ENCODE assay signal across 9 cellular contexts in the genomic region with DNA sequence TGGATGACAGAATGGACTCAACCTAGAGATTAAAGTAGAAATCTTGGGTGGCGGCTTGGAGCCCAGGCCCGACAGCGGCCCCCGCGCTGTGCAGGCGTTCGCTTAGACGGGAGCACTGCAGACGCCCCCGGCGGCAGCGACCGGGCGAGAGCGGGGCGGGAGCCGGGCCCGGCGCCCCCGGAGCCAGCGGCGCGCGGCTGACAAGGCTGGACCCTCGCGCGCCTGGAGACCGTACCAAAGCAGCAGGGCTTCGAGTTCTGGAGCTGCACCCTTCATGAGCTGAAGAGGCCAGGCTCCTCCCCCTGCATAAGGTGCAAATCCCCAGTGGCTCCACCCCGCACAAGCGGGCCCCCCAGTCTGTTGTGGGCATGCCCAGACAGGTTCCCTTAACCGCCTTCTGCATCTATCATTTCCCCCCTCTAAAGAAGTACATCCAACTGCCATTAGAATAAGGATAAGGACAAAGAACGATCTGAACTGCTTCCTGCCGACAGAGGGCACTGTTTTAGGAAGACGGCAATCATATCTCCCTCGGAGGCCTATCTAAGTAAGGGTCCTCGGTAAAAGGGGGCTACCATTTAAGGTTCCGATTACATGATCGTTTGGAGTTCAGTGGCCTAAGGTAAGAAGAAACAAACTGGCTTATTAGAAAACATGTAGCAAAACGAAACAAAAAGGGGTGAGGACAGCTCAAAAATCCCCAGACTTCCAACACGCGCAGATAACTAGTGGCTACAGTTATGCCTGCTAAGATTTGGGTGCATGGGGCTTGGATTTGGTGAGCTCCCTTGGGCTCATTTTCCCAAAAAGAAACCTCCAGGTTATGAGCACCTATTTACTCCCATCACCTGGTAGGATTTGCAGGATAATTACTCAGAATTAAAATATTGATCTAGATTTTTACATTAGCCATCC.
DNase-seq lines count a peak whose midpoint lies in the region; TF ChIP-seq lines count a peak whose summit lies in the region.
"Had no signal": no experiment of that assay in that cellular context is flagged by ENCODE, and none has a peak within 500 bp of the region (broad histone marks: within the 10 kb centered on the region; RNA-seq: fewer than 3 reads in every experiment).

No MANE protein-coding gene starts in this region.

- H3K4me1 Mint-ChIP-seq in dendritic cell treated with granulocyte-macrophage colony-stimulating factor and Interleukin-4, amounts not matched to agents 40 ng/mL and 50 ng/mL, for 4 days (ENCODE audit: low read depth) = peaks cover 8% of the 10 kb centered on the region

- intact Hi-C loops in dendritic cell treated with granulocyte-macrophage colony-stimulating factor and Interleukin-4, amounts not matched to agents 40 ng/mL and 50 ng/mL, for 4 days (cut with micrococcal nuclease) = no loop called here

- no peaks in the 10 kb centered on the region for H3K36me3 ChIP-seq in osteoblast (ENCODE audit: insufficient read depth, low read length)
- H3K36me3 ChIP-seq: SJSA1 had no signal

- H3K4me3 ChIP-seq in LNCaP clone FGC (ENCODE audit: low read depth, low read length) = no peak overlapping the region
- peak overlapping the region; percentile 46 for H3K4me3 ChIP-seq in osteoblast (ENCODE audit: insufficient read depth, low read length)
- H3K4me3 ChIP-seq: SJSA1 had no signal

- no peaks in the 10 kb centered on the region for H3K27me3 ChIP-seq in osteoblast (ENCODE audit: insufficient read depth, low read length)
- H3K27me3 ChIP-seq: SJSA1 had no signal

- no peaks in the 10 kb centered on the region for H3K4me1 ChIP-seq in osteoblast (ENCODE audit: insufficient read depth, low read length)
- H3K4me1 ChIP-seq: SJSA1 had no signal

- peak; percentile 32 for TF ChIP-seq CTCF in LNCaP clone FGC (IDR thresholded peaks at IDR 0.05; ENCODE audit: control insufficient read depth, extremely low read depth, insufficient read depth)
- peak; percentile 33 for TF ChIP-seq CTCF in osteoblast (IDR thresholded peaks at IDR 0.05; ENCODE audit: extremely low read depth, low read depth, low read length)

- H3K36me3 Mint-ChIP-seq in dendritic cell treated with granulocyte-macrophage colony-stimulating factor and Interleukin-4, amounts not matched to agents 40 ng/mL and 50 ng/mL, for 4 days (ENCODE audit: low read depth) = no peaks in the 10 kb centered on the region

- no peaks in the 10 kb centered on the region for H3K79me2 ChIP-seq in osteoblast (ENCODE audit: insufficient read depth, low read length)

- peak overlapping the region; percentile 42 for H3K4me3 Mint-ChIP-seq in dendritic cell treated with granulocyte-macrophage colony-stimulating factor and Interleukin-4, amounts not matched to agents 40 ng/mL and 50 ng/mL, for 4 days

- peak; percentile 2 for DNase-seq in NCI-H748 (lab: John Stamatoyannopoulos, UW; ENCODE audit: unreplicated experiment)
- no peak for DNase-seq in NCI-H748 treated with DMSO at 0.1 percent for 48 hours (lab: John Stamatoyannopoulos, UW)
- no peak for DNase-seq in LNCaP clone FGC (ENCODE audit: low read depth)
- DNase-seq in osteoblast (ENCODE audit: insufficient read length, low spot score, missing footprints) = peak; percentile 64
- DNase-seq in DMS153 (lab: John Stamatoyannopoulos, UW) = no peak
- no peak for DNase-seq in stimulated activated CD4-positive, alpha-beta T cell treated with anti-CD3 and anti-CD28 coated beads, Interleukin-4, amount 100 ng/mL, for 4 hours
- no peak for DNase-seq in NOMO-1 treated with DMSO at 0.1 percent for 48 hours (lab: John Stamatoyannopoulos, UW; ENCODE audit: unreplicated experiment)

- no peaks in the 10 kb centered on the region for H3K27me3 Mint-ChIP-seq in dendritic cell treated with granulocyte-macrophage colony-stimulating factor and Interleukin-4, amounts not matched to agents 40 ng/mL and 50 ng/mL, for 4 days

- no peaks in the 10 kb centered on the region for H4K20me1 ChIP-seq in osteoblast (ENCODE audit: insufficient read depth, low read length)

- H3K9me3 ChIP-seq in osteoblast (ENCODE audit: low read depth, low read length) = no peaks in the 10 kb centered on the region

- H3K9me3 Mint-ChIP-seq in dendritic cell treated with granulocyte-macrophage colony-stimulating factor and Interleukin-4, amounts not matched to agents 40 ng/mL and 50 ng/mL, for 4 days = peaks cover 6% of the 10 kb centered on the region

- H3K27ac ChIP-seq in osteoblast (ENCODE audit: low read depth, low read length) = no peak overlapping the region
- H3K27ac ChIP-seq: SJSA1 had no signal

- H3K27ac Mint-ChIP-seq in dendritic cell treated with granulocyte-macrophage colony-stimulating factor and Interleukin-4, amounts not matched to agents 40 ng/mL and 50 ng/mL, for 4 days = no peak overlapping the region

- H2AFZ ChIP-seq in osteoblast (ENCODE audit: low read length) = peak overlapping the region; percentile 53

- H3K4me2 ChIP-seq in osteoblast (ENCODE audit: insufficient read depth, low read length) = peak overlapping the region; percentile 27

Comparison
In these comparisons a context has a peak if more than half of its experiments do, and no peak if none do; other contexts are left out.
1. DNase-seq: peak in NCI-H748 (single experiment) and osteoblast (single experiment); none in NCI-H748 treated with DMSO at 0.1 percent for 48 hours (single experiment), LNCaP clone FGC (single experiment), DMS153 (single experiment), stimulated activated CD4-positive, alpha-beta T cell treated with anti-CD3 and anti-CD28 coated beads, Interleukin-4, amount 100 ng/mL, for 4 hours (0 of 2) and NOMO-1 treated with DMSO at 0.1 percent for 48 hours (single experiment).